ENCODE assay signal across 18 cellular contexts in the genomic region with DNA sequence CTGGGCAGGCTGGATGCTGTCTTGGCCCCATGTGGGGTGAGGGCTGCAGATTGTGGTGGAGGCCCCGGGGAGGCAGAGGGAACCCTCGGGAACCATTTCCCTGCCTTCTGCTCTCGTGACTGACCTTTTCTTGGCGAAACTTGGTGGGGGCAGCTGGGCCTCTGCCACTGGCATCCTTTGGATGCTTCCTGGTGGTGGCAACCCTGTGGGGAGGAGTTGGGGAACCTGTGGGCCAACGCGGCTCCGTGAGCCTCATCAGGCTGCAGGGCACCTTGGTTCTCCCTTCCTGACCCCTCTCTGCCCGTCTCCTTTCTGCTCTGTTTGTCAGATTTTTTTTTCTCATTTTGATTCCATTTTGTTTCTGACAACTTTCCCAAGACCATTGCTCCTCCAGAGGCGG. TPM values are rescaled to one million over a fixed set of nuclear protein-coding genes. Genes with fewer than 3 reads are reported as not detected.
A peak's percentile ranks its signal among the peaks of the same experiment; 100 is the strongest.
DNase-seq lines count a peak whose midpoint lies in the region; ATAC-seq and TF ChIP-seq lines count a peak whose summit lies in the region.
"Had no signal": no experiment of that assay in that cellular context is flagged by ENCODE, and none has a peak within 500 bp of the region (broad histone marks: within the 10 kb centered on the region; RNA-seq: fewer than 3 reads in every experiment).

No MANE protein-coding gene starts in this region.

- peaks cover 3% of the 10 kb centered on the region; the same call in 1 of the 2 replicates for H3K36me3 ChIP-seq in BLaER1
- no peaks in the 10 kb centered on the region for H3K36me3 ChIP-seq in RWPE2 (ENCODE audit: low read depth)
- H3K36me3 ChIP-seq in sigmoid colon: no peaks in the 10 kb centered on the region

- DNase-seq in RWPE2 (ENCODE audit: low spot score) (peak; percentile 35), sigmoid colon (peak; percentile 50), type B pancreatic cell (ENCODE audit: extremely low spot score, unreplicated experiment) (no peak), UCSD-AML1 (lab: John Stamatoyannopoulos, UW; ENCODE audit: unreplicated experiment) (no peak)
- DNase-seq: AML-193; Caco-2; Calu3; CD4-positive, alpha-beta T cell; CD8-positive, alpha-beta T cell; DMS79 treated with DMSO at 0.1 percent for 48 hours; GF-D8 had no signal

- no peak overlapping the region for H3K9ac ChIP-seq in BLaER1

- H3K27me3 ChIP-seq in BLaER1 (no peaks in the 10 kb centered on the region), RWPE2 (ENCODE audit: insufficient read depth, poor library complexity, severe bottlenecking) (peaks cover 19% of the 10 kb centered on the region), sigmoid colon (peaks cover 0 to 33% (median 10%) of the 10 kb centered on the region in 3 donors)

- no peak overlapping the region for H3K4me3 ChIP-seq in BLaER1
- no peak overlapping the region for H3K4me3 ChIP-seq in RWPE2 (ENCODE audit: severe bottlenecking)
- H3K4me3 ChIP-seq in sigmoid colon: no peak overlapping the region
- H3K4me3 ChIP-seq: A549 had no signal

- H3K4me2 ChIP-seq in BLaER1: peak overlapping the region; percentile 56
- H3K4me2 ChIP-seq: A549 had no signal

- no peak for TF ChIP-seq EP300 in sigmoid colon (IDR thresholded peaks at IDR 0.05)

- no peak for TF ChIP-seq POLR2A in sigmoid colon (IDR thresholded peaks at IDR 0.05)

- H3K36me3 Mint-ChIP-seq in type B pancreatic cell: no peaks in the 10 kb centered on the region
- H3K36me3 Mint-ChIP-seq: CD8-positive, alpha-beta T cell had no signal

- no peak overlapping the region for H3K4me3 Mint-ChIP-seq in type B pancreatic cell
- H3K4me3 Mint-ChIP-seq: B cell; CD4-positive, alpha-beta T cell; CD8-positive, alpha-beta T cell had no signal

- H4K20me1 ChIP-seq in BLaER1: no peaks in the 10 kb centered on the region

- no peaks in the 10 kb centered on the region for H3K9me3 Mint-ChIP-seq in type B pancreatic cell

- H3K27me3 Mint-ChIP-seq in type B pancreatic cell: peaks cover 2% of the 10 kb centered on the region
- H3K27me3 Mint-ChIP-seq: B cell had no signal

- WGBS in sigmoid colon, 2 donors: 83 to 86% methylated on average over 9 of the region's 9 CpGs

- H3K27ac ChIP-seq in BLaER1 (no peak overlapping the region), RWPE2 (ENCODE audit: poor library complexity, severe bottlenecking) (no peak overlapping the region), sigmoid colon (no peak overlapping the region)
- H3K27ac ChIP-seq: 22Rv1, A549, C4-2B had no signal

- H3K9me3 ChIP-seq in BLaER1 (peaks cover 23% of the 10 kb centered on the region), RWPE2 (ENCODE audit: severe bottlenecking) (peaks cover 5% of the 10 kb centered on the region), sigmoid colon (peaks cover 0 to 6% (median 2%) of the 10 kb centered on the region in 4 donors)

- peaks cover 23% of the 10 kb centered on the region for H3K4me1 ChIP-seq in BLaER1
- no peaks in the 10 kb centered on the region for H3K4me1 ChIP-seq in RWPE2 (ENCODE audit: insufficient read depth, poor library complexity, severe bottlenecking)
- H3K4me1 ChIP-seq in sigmoid colon: peaks cover 0 to 7% (median 0%) of the 10 kb centered on the region in 4 donors
- H3K4me1 ChIP-seq: A549, Caco-2 had no signal

- intact Hi-C loops in sigmoid colon (cut with DNase I): no loop called here

- ATAC-seq in RWPE2 (ENCODE audit: low read depth) (no peak), HG02678 (IDR thresholded peaks at IDR 0.05; ENCODE audit: unreplicated experiment) (no peak)
- ATAC-seq: A549; CD8-positive, alpha-beta T cell had no signal

- H3K4me1 Mint-ChIP-seq in type B pancreatic cell (ENCODE audit: unreplicated experiment): no peaks in the 10 kb centered on the region

- no peak for TF ChIP-seq CTCF in RWPE2 (IDR thresholded peaks at IDR 0.05; ENCODE audit: poor library complexity, severe bottlenecking)
- TF ChIP-seq CTCF in sigmoid colon (IDR thresholded peaks at IDR 0.05): no peak
- no peak for TF ChIP-seq CTCF in type B pancreatic cell (conservative IDR thresholded peaks at IDR 0.05)

- H3K27ac Mint-ChIP-seq in type B pancreatic cell: no peak overlapping the region
- H3K27ac Mint-ChIP-seq: B cell; CD4-positive, alpha-beta T cell; CD8-positive, alpha-beta T cell had no signal

RNA-seq across cellular contexts. Expression of a gene that starts 14.4 kb away (rescaled TPM):
- total RNA-seq in sigmoid colon: 1 to 10 TPM; 3.0 to 8.0 (median 6.2) TPM
- polyA plus RNA-seq in sigmoid colon: 1 to 10 TPM in 1 of 3 donors, not detected in 2; 2.3 TPM
- total RNA-seq in type B pancreatic cell (ENCODE audit: low replicate concordance): 1.4 and 5.5 TPM in 2 replicates
- total RNA-seq: Caco-2 had no signal

RNA-seq across cellular contexts. Expression of a gene that starts 49.8 kb away (rescaled TPM):
- total RNA-seq in sigmoid colon: 1 to 10 TPM in 2 of 4 donors, under 1 TPM in 2; 0.16 to 5.2 (median 1.0) TPM
- 10 to 100 TPM; 17.8 to 36.0 (median 19.2) TPM for polyA plus RNA-seq in sigmoid colon
- total RNA-seq in type B pancreatic cell (ENCODE audit: low replicate concordance): 11.9 and 22.1 TPM in 2 replicates

RNA-seq across cellular contexts. Expression of a gene that starts 54.1 kb away (rescaled TPM):
- 10 to 100 TPM in 3 of 4 donors, 1 to 10 TPM in 1; 4.9 to 24.3 (median 15.4) TPM for total RNA-seq in sigmoid colon
- polyA plus RNA-seq in sigmoid colon: 100 to 1,000 TPM; 168 to 403 (median 199) TPM
- total RNA-seq in type B pancreatic cell (ENCODE audit: low replicate concordance): 5.1 and 15.4 TPM in 2 replicates
- total RNA-seq: A172 had no signal

Comparison
In these comparisons a context has a peak if more than half of its experiments do, and no peak if none do; other contexts are left out.
1. DNase-seq: peak in RWPE2 (single experiment) and sigmoid colon (single experiment); none in type B pancreatic cell (single experiment) and UCSD-AML1 (single experiment).